In the genomic region with DNA sequence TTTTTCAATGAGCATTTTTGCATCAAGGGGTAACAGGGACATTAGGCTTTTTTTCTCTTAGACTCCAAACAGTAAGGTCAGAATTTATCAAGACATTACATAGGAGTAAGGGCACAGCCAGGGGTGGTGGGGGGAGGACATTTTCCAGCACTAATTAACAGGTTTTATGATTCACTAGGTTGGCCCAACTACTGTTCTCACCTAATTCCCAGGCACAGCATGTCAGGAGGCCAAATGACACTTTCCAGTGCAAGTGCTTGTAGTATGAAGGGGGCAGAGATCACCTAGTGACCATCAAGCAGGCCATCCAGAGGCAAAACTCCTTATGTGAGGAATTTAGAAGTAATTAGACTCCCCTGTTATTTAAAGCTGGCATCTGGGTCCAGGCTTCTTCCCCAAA, we compare ENCODE assay signal across 2 cellular contexts.
TF ChIP-seq lines count a peak whose summit lies in the region.

No MANE protein-coding gene starts in this region.

TF ChIP-seq in GM12891, 5 proteins besides CTCF, POLR2A, EP300 and RAD21:
- no peak for TF ChIP-seq SPI1 (IDR thresholded peaks at IDR 0.05; ENCODE audit: low read depth, low read length)
- no peak for TF ChIP-seq POLR2AphosphoS5 (IDR thresholded peaks at IDR 0.05; ENCODE audit: low read depth, low read length)
- no peak for TF ChIP-seq POU2F2 (IDR thresholded peaks at IDR 0.05; ENCODE audit: low read depth, low read length)
- no peak for TF ChIP-seq PAX5 (IDR thresholded peaks at IDR 0.05; ENCODE audit: insufficient read depth, low read length, severe bottlenecking)
- TF ChIP-seq TAF1 (IDR thresholded peaks at IDR 0.05; ENCODE audit: low read depth, low read length): no peak

TF ChIP-seq in H1, 55 proteins besides CTCF, POLR2A, EP300 and RAD21:
- TF ChIP-seq, protein P1, sequence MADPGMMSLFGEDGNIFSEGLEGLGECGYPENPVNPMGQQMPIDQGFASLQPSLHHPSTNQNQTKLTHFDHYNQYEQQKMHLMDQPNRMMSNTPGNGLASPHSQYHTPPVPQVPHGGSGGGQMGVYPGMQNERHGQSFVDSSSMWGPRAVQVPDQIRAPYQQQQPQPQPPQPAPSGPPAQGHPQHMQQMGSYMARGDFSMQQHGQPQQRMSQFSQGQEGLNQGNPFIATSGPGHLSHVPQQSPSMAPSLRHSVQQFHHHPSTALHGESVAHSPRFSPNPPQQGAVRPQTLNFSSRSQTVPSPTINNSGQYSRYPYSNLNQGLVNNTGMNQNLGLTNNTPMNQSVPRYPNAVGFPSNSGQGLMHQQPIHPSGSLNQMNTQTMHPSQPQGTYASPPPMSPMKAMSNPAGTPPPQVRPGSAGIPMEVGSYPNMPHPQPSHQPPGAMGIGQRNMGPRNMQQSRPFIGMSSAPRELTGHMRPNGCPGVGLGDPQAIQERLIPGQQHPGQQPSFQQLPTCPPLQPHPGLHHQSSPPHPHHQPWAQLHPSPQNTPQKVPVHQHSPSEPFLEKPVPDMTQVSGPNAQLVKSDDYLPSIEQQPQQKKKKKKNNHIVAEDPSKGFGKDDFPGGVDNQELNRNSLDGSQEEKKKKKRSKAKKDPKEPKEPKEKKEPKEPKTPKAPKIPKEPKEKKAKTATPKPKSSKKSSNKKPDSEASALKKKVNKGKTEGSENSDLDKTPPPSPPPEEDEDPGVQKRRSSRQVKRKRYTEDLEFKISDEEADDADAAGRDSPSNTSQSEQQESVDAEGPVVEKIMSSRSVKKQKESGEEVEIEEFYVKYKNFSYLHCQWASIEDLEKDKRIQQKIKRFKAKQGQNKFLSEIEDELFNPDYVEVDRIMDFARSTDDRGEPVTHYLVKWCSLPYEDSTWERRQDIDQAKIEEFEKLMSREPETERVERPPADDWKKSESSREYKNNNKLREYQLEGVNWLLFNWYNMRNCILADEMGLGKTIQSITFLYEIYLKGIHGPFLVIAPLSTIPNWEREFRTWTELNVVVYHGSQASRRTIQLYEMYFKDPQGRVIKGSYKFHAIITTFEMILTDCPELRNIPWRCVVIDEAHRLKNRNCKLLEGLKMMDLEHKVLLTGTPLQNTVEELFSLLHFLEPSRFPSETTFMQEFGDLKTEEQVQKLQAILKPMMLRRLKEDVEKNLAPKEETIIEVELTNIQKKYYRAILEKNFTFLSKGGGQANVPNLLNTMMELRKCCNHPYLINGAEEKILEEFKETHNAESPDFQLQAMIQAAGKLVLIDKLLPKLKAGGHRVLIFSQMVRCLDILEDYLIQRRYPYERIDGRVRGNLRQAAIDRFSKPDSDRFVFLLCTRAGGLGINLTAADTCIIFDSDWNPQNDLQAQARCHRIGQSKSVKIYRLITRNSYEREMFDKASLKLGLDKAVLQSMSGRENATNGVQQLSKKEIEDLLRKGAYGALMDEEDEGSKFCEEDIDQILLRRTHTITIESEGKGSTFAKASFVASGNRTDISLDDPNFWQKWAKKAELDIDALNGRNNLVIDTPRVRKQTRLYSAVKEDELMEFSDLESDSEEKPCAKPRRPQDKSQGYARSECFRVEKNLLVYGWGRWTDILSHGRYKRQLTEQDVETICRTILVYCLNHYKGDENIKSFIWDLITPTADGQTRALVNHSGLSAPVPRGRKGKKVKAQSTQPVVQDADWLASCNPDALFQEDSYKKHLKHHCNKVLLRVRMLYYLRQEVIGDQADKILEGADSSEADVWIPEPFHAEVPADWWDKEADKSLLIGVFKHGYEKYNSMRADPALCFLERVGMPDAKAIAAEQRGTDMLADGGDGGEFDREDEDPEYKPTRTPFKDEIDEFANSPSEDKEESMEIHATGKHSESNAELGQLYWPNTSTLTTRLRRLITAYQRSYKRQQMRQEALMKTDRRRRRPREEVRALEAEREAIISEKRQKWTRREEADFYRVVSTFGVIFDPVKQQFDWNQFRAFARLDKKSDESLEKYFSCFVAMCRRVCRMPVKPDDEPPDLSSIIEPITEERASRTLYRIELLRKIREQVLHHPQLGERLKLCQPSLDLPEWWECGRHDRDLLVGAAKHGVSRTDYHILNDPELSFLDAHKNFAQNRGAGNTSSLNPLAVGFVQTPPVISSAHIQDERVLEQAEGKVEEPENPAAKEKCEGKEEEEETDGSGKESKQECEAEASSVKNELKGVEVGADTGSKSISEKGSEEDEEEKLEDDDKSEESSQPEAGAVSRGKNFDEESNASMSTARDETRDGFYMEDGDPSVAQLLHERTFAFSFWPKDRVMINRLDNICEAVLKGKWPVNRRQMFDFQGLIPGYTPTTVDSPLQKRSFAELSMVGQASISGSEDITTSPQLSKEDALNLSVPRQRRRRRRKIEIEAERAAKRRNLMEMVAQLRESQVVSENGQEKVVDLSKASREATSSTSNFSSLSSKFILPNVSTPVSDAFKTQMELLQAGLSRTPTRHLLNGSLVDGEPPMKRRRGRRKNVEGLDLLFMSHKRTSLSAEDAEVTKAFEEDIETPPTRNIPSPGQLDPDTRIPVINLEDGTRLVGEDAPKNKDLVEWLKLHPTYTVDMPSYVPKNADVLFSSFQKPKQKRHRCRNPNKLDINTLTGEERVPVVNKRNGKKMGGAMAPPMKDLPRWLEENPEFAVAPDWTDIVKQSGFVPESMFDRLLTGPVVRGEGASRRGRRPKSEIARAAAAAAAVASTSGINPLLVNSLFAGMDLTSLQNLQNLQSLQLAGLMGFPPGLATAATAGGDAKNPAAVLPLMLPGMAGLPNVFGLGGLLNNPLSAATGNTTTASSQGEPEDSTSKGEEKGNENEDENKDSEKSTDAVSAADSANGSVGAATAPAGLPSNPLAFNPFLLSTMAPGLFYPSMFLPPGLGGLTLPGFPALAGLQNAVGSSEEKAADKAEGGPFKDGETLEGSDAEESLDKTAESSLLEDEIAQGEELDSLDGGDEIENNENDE (IDR thresholded peaks at IDR 0.05; ENCODE audit: insufficient replicate concordance, low read length): no peak
- TF ChIP-seq NRF1 (IDR thresholded peaks at IDR 0.05; ENCODE audit: low read depth, low read length) (no peak), SIRT6 (IDR thresholded peaks at IDR 0.05; ENCODE audit: low read length) (no peak), ZNF274 (IDR thresholded peaks at IDR 0.05; ENCODE audit: borderline replicate concordance, extremely low read depth, low read length) (no peak), KDM1A (IDR thresholded peaks at IDR 0.05; ENCODE audit: borderline replicate concordance, low read length) (no peak), CBX5 (IDR thresholded peaks at IDR 0.05; ENCODE audit: low read depth, low read length) (no peak), SRF (IDR thresholded peaks at IDR 0.05; ENCODE audit: low read depth, low read length) (no peak), CBX8 (IDR thresholded peaks at IDR 0.05; ENCODE audit: borderline replicate concordance, low read depth, low read length) (no peak)
- TF ChIP-seq, protein P2, sequence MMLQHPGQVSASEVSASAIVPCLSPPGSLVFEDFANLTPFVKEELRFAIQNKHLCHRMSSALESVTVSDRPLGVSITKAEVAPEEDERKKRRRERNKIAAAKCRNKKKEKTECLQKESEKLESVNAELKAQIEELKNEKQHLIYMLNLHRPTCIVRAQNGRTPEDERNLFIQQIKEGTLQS (IDR thresholded peaks at IDR 0.05; ENCODE audit: insufficient read depth, low read depth, low read length): no peak
TF ChIP-seq in H1: peak in this region for 0.
